ENCODE assay signal across 11 cellular contexts in the genomic region with DNA sequence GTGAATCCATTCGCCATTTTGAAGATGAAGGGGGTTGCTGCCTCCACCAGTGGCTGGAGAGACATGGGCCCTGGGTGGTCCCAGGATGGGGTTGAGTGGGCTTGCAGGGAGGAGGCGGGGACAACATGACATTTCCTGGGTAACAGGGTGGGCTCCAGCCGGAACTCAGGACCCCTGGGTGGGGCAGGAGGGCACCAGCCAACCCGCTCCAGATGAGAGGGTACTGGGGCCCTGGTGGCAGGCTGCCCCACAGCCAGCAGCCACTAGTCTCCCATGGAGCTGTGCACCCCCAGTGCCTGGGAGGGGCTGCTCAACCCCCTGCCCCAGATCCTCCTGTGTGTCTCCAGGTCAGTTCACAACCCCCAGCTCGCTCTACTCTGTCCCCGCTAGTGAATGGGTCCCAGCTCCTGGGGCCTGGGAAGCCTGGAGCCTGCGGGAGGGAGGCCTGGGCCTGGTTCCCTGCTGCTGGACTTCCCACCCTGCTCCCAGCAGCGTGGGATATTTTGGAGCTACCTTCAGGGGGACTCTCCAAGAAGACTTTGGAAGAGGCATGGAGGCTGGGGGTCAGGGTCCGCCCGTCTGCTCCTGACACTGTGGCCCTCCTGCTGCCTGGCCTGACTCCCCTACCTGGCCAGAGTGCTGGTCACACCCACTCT. TPM values are rescaled to one million over a fixed set of nuclear protein-coding genes. Genes with fewer than 3 reads are reported as not detected.
A peak's percentile ranks its signal among the peaks of the same experiment; 100 is the strongest.
DNase-seq lines count a peak whose midpoint lies in the region; ATAC-seq and TF ChIP-seq lines count a peak whose summit lies in the region.
"Had no signal": no experiment of that assay in that cellular context is flagged by ENCODE, and none has a peak within 500 bp of the region (broad histone marks: within the 10 kb centered on the region; RNA-seq: fewer than 3 reads in every experiment).

No MANE protein-coding gene starts in this region.

- H3K27me3 Mint-ChIP-seq in activated naive CD4-positive, alpha-beta T cell treated with anti-CD3 and anti-CD28 coated beads, Interleukin-2, amount 50 U/mL, for 24 hours = peaks cover 2% of the 10 kb centered on the region

- H3K27me3 ChIP-seq in transverse colon = peaks cover 21% of the 10 kb centered on the region

- no peak for TF ChIP-seq CTCF in transverse colon (IDR thresholded peaks at IDR 0.05)

- no peaks in the 10 kb centered on the region for H3K9me3 ChIP-seq in transverse colon
- H3K9me3 ChIP-seq: neutrophil had no signal

- TF ChIP-seq POLR2A in transverse colon (IDR thresholded peaks at IDR 0.05) = no peak

- H3K36me3 Mint-ChIP-seq in activated naive CD4-positive, alpha-beta T cell treated with anti-CD3 and anti-CD28 coated beads, Interleukin-2, amount 50 U/mL, for 24 hours = peaks cover 7% of the 10 kb centered on the region

- peaks cover 7% of the 10 kb centered on the region for H3K9me3 Mint-ChIP-seq in activated naive CD4-positive, alpha-beta T cell treated with anti-CD3 and anti-CD28 coated beads, Interleukin-2, amount 50 U/mL, for 24 hours

- H3K4me3 ChIP-seq in transverse colon = no peak overlapping the region

- H3K4me3 Mint-ChIP-seq in activated naive CD4-positive, alpha-beta T cell treated with anti-CD3 and anti-CD28 coated beads, Interleukin-2, amount 50 U/mL, for 24 hours = no peak overlapping the region

- no peak for ATAC-seq in GM19328 (IDR thresholded peaks at IDR 0.05; ENCODE audit: unreplicated experiment)
- no peak for ATAC-seq in GM18502 (IDR thresholded peaks at IDR 0.05; ENCODE audit: poor library complexity, unreplicated experiment)

- 89 to 100% methylated on average over 1 to 10 of the region's 10 CpGs for WGBS in transverse colon (ENCODE audit: low coverage in 1 of 2), 2 donors

- in situ Hi-C loops in transverse colon (cut with MboI; ENCODE audit: low pct_ligation_motif_present in 1 of 4, low pct_unique_long_range_greater_than_20kb in 1 of 4, low sequenced_read_pairs in 3 of 4) = no loop called here

- DNase-seq in activated naive CD4-positive, alpha-beta T cell treated with Interleukin-2 at 50 U/mL for 16 hours = no peak
- DNase-seq in activated CD8-positive, alpha-beta memory T cell treated with anti-CD3 and anti-CD28 coated beads, Interleukin-2, amount 50 U/mL, for 4 hours = peak; percentile 14
- peak; percentile 11 for DNase-seq in iPS-NIHi11 (ENCODE audit: low spot score)
- peak; percentile 3 for DNase-seq in transverse colon
- no peak for DNase-seq in NCI-H2171 treated with DMSO at 0.1 percent for 48 hours (lab: John Stamatoyannopoulos, UW)
- DNase-seq: NCI-H187; NK-92 treated with Interleukin-12 subunit alpha and Interleukin-12 subunit beta, amount 100 ng/mL, for 24 hours had no signal

- H3K4me1 Mint-ChIP-seq in activated naive CD4-positive, alpha-beta T cell treated with anti-CD3 and anti-CD28 coated beads, Interleukin-2, amount 50 U/mL, for 24 hours = peaks cover 61% of the 10 kb centered on the region

- TF ChIP-seq EP300 in transverse colon (IDR thresholded peaks at IDR 0.05; ENCODE audit: low read depth) = no peak

- peaks cover 0 to 11% (median 5%) of the 10 kb centered on the region in 4 donors for H3K4me1 ChIP-seq in transverse colon

- intact Hi-C loops in transverse colon (cut with DNase I; ENCODE audit: low total_unique reads) = no loop called here

- peak overlapping the region; percentile 97 for H3K27ac Mint-ChIP-seq in activated naive CD4-positive, alpha-beta T cell treated with anti-CD3 and anti-CD28 coated beads, Interleukin-2, amount 50 U/mL, for 24 hours

- no peaks in the 10 kb centered on the region for H3K36me3 ChIP-seq in transverse colon
- H3K36me3 ChIP-seq: neutrophil had no signal

- H3K27ac ChIP-seq in transverse colon = no peak overlapping the region
- H3K27ac ChIP-seq: neutrophil had no signal

RNA-seq across cellular contexts. Expression of a gene that starts 55.9 kb away (rescaled TPM):
- 1 to 10 TPM; 1.3 to 8.8 (median 1.5) TPM for total RNA-seq in transverse colon

Comparison
In these comparisons a context has a peak if more than half of its experiments do, and no peak if none do; other contexts are left out.
1. DNase-seq: peak in activated CD8-positive, alpha-beta memory T cell treated with anti-CD3 and anti-CD28 coated beads, Interleukin-2, amount 50 U/mL, for 4 hours (single experiment), iPS-NIHi11 (single experiment) and transverse colon (single experiment); none in activated naive CD4-positive, alpha-beta T cell treated with Interleukin-2 at 50 U/mL for 16 hours (single experiment) and NCI-H2171 treated with DMSO at 0.1 percent for 48 hours (single experiment).